9 cellular contexts compared by ENCODE assay signal in the genomic region with DNA sequence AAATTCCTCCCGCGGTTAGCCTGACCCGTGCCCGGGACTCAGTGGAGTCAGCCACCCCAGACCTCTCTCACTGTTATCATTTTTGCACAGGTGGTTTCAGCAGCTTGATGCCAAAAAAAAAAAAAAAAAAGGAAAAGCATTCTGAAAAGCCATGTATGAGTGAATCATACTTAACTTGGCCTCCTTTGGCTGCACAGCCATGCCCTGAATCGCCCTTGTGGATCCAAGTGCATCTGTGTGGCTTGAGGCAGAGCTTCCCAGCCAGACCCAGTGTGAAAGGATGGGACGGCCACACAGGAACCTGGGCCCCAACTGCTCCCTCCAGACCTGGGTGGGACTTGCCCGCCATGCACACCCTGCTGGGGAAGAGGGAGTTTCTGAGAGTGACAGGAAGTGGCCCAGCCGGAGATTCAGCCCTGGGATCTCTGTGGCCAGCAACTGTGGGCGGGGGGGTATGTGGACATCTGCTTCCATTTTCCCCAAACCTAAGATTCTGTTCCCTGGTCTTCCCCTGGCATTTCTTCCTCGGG. TPM values are rescaled to one million over a fixed set of nuclear protein-coding genes. Genes with fewer than 3 reads are reported as not detected.
DNase-seq lines count a peak whose midpoint lies in the region; ATAC-seq and TF ChIP-seq lines count a peak whose summit lies in the region.
"Had no signal": no experiment of that assay in that cellular context is flagged by ENCODE, and none has a peak within 500 bp of the region (broad histone marks: within the 10 kb centered on the region; RNA-seq: fewer than 3 reads in every experiment).

No MANE protein-coding gene starts in this region.

- intact Hi-C loops in activated T-helper 1 cell treated with anti-CD3 and anti-CD28 coated beads, Interleukin-12 subunit alpha, Interleukin-12 subunit beta, Interleukin-2, Interleukin-4 antibody, amounts not matched to agents 30 ng/mL and 10 ng/mL and 1 ng/mL, durations not matched to agents 14 hours and 24 hours and 36 hours (cut with micrococcal nuclease), result no loop called here

- no peak for ATAC-seq in HG03565 (IDR thresholded peaks at IDR 0.05; ENCODE audit: unreplicated experiment)

- CTCF ChIA-PET in HEK293T (lab: Yijun Ruan, JAX), result no interaction called here
- CTCF ChIA-PET in activated CD4-positive, alpha-beta memory T cell treated with anti-CD3 and anti-CD28 coated beads, Interleukin-2, amount 10 ng/mL, durations not matched to agents 7 days and 5 days (lab: Charles Lee), result no interaction called here

- peak overlapping the region; percentile 31 for H3K27ac Mint-ChIP-seq in activated CD4-positive, alpha-beta memory T cell treated with anti-CD3 and anti-CD28 coated beads, Interleukin-2, amount 10 ng/mL, durations not matched to agents 7 days and 5 days
- H3K27ac Mint-ChIP-seq in activated T-helper 1 cell treated with anti-CD3 and anti-CD28 coated beads, Interleukin-12 subunit alpha, Interleukin-12 subunit beta, Interleukin-2, Interleukin-4 antibody, amounts not matched to agents 30 ng/mL and 10 ng/mL and 1 ng/mL, durations not matched to agents 14 hours and 24 hours and 36 hours, result no peak overlapping the region
- H3K27ac Mint-ChIP-seq: activated naive CD4-positive, alpha-beta T cell treated with anti-CD3 and anti-CD28 coated beads, Interleukin-2, amount 50 U/mL, for 72 hours had no signal

- POLR2A ChIA-PET in HEK293T (lab: Yijun Ruan, JAX), result no interaction called here
- POLR2A ChIA-PET in activated CD4-positive, alpha-beta memory T cell treated with anti-CD3 and anti-CD28 coated beads, Interleukin-2, amount 10 ng/mL, durations not matched to agents 7 days and 5 days (lab: Charles Lee), result no interaction called here

- no peak overlapping the region for H3K4me3 Mint-ChIP-seq in activated CD4-positive, alpha-beta memory T cell treated with anti-CD3 and anti-CD28 coated beads, Interleukin-2, amount 10 ng/mL, durations not matched to agents 7 days and 5 days
- H3K4me3 Mint-ChIP-seq in activated T-helper 1 cell treated with anti-CD3 and anti-CD28 coated beads, Interleukin-12 subunit alpha, Interleukin-12 subunit beta, Interleukin-2, Interleukin-4 antibody, amounts not matched to agents 30 ng/mL and 10 ng/mL and 1 ng/mL, durations not matched to agents 14 hours and 24 hours and 36 hours, result no peak overlapping the region

- DNase-seq in ACHN (peak; percentile 91), HEK293T (ENCODE audit: extremely low spot score) (peak; percentile 6), islet precursor cell (peak; percentile 72), G401 (ENCODE audit: low spot score) (no peak), amniotic stem cell (lab: John Stamatoyannopoulos, UW) (no peak)
- no peak for DNase-seq in activated CD4-positive, alpha-beta memory T cell treated with anti-CD3 and anti-CD28 coated beads, Interleukin-2, amount 10 ng/mL, durations not matched to agents 7 days and 5 days
- DNase-seq in activated T-helper 1 cell treated with anti-CD3 and anti-CD28 coated beads, Interleukin-12 subunit alpha, Interleukin-12 subunit beta, Interleukin-2, Interleukin-4 antibody, amounts not matched to agents 30 ng/mL and 10 ng/mL and 1 ng/mL, durations not matched to agents 14 hours and 24 hours and 36 hours (ENCODE audit: low spot score), result no peak

- in situ Hi-C loops in ACHN (cut with HindIII; ENCODE audit: low pct_ligation_motif_present, low pct_unique_long_range_greater_than_20kb, low sequenced_read_pairs), result no loop called here
- in situ Hi-C loops in G401 (cut with HindIII; ENCODE audit: low sequenced_read_pairs), result no loop called here

- no peaks in the 10 kb centered on the region for H3K27me3 Mint-ChIP-seq in activated CD4-positive, alpha-beta memory T cell treated with anti-CD3 and anti-CD28 coated beads, Interleukin-2, amount 10 ng/mL, durations not matched to agents 7 days and 5 days
- no peaks in the 10 kb centered on the region for H3K27me3 Mint-ChIP-seq in activated T-helper 1 cell treated with anti-CD3 and anti-CD28 coated beads, Interleukin-12 subunit alpha, Interleukin-12 subunit beta, Interleukin-2, Interleukin-4 antibody, amounts not matched to agents 30 ng/mL and 10 ng/mL and 1 ng/mL, durations not matched to agents 14 hours and 24 hours and 36 hours (ENCODE audit: insufficient read depth)

- H3K36me3 Mint-ChIP-seq in activated CD4-positive, alpha-beta memory T cell treated with anti-CD3 and anti-CD28 coated beads, Interleukin-2, amount 10 ng/mL, durations not matched to agents 7 days and 5 days (ENCODE audit: low read depth), result peaks cover 32% of the 10 kb centered on the region
- peaks cover 21% of the 10 kb centered on the region for H3K36me3 Mint-ChIP-seq in activated T-helper 1 cell treated with anti-CD3 and anti-CD28 coated beads, Interleukin-12 subunit alpha, Interleukin-12 subunit beta, Interleukin-2, Interleukin-4 antibody, amounts not matched to agents 30 ng/mL and 10 ng/mL and 1 ng/mL, durations not matched to agents 14 hours and 24 hours and 36 hours (ENCODE audit: low read depth)

- peaks cover 36% of the 10 kb centered on the region for H3K4me1 Mint-ChIP-seq in activated CD4-positive, alpha-beta memory T cell treated with anti-CD3 and anti-CD28 coated beads, Interleukin-2, amount 10 ng/mL, durations not matched to agents 7 days and 5 days
- H3K4me1 Mint-ChIP-seq in activated T-helper 1 cell treated with anti-CD3 and anti-CD28 coated beads, Interleukin-12 subunit alpha, Interleukin-12 subunit beta, Interleukin-2, Interleukin-4 antibody, amounts not matched to agents 30 ng/mL and 10 ng/mL and 1 ng/mL, durations not matched to agents 14 hours and 24 hours and 36 hours (ENCODE audit: low read depth), result peaks cover 18% of the 10 kb centered on the region

- H3K9me3 Mint-ChIP-seq in activated CD4-positive, alpha-beta memory T cell treated with anti-CD3 and anti-CD28 coated beads, Interleukin-2, amount 10 ng/mL, durations not matched to agents 7 days and 5 days, result peaks cover 10% of the 10 kb centered on the region
- H3K9me3 Mint-ChIP-seq in activated T-helper 1 cell treated with anti-CD3 and anti-CD28 coated beads, Interleukin-12 subunit alpha, Interleukin-12 subunit beta, Interleukin-2, Interleukin-4 antibody, amounts not matched to agents 30 ng/mL and 10 ng/mL and 1 ng/mL, durations not matched to agents 14 hours and 24 hours and 36 hours, result no peaks in the 10 kb centered on the region
- H3K9me3 Mint-ChIP-seq: activated naive CD4-positive, alpha-beta T cell treated with anti-CD3 and anti-CD28 coated beads, Interleukin-2, amount 50 U/mL, for 72 hours had no signal

TF ChIP-seq in HEK293T, 16 proteins besides CTCF, POLR2A, EP300 and RAD21:
- TF ChIP-seq FOXA1 (IDR thresholded peaks at IDR 0.05) (no peak), FOXK2 (IDR thresholded peaks at IDR 0.05) (no peak), FOXM1 (IDR thresholded peaks at IDR 0.05; ENCODE audit: borderline replicate concordance) (no peak), ARNT (IDR thresholded peaks at IDR 0.05) (no peak), NFRKB (IDR thresholded peaks at IDR 0.05) (no peak), ELF4 (IDR thresholded peaks at IDR 0.05) (no peak), CTBP1 (IDR thresholded peaks at IDR 0.05; ENCODE audit: borderline replicate concordance) (no peak), SP1 (IDR thresholded peaks at IDR 0.05) (no peak), ZNF384 (IDR thresholded peaks at IDR 0.05) (no peak)
- TF ChIP-seq, protein P1, sequence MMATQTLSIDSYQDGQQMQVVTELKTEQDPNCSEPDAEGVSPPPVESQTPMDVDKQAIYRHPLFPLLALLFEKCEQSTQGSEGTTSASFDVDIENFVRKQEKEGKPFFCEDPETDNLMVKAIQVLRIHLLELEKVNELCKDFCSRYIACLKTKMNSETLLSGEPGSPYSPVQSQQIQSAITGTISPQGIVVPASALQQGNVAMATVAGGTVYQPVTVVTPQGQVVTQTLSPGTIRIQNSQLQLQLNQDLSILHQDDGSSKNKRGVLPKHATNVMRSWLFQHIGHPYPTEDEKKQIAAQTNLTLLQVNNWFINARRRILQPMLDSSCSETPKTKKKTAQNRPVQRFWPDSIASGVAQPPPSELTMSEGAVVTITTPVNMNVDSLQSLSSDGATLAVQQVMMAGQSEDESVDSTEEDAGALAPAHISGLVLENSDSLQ (IDR thresholded peaks at IDR 0.05), result no peak

RNA-seq across cellular contexts. Expression of a gene that starts 8.6 kb away (rescaled TPM):
- 10 to 100 TPM; 10.8 to 12.1 TPM for total RNA-seq in activated CD4-positive, alpha-beta memory T cell treated with anti-CD3 and anti-CD28 coated beads, Interleukin-2, amount 10 ng/mL, durations not matched to agents 7 days and 5 days
- total RNA-seq in G401 (2014; rRNA removed; shearing (Covaris generic)), result 29.0 and 52.6 TPM in 2 replicates
- total RNA-seq in activated T-helper 1 cell treated with anti-CD3 and anti-CD28 coated beads, Interleukin-12 subunit alpha, Interleukin-12 subunit beta, Interleukin-2, Interleukin-4 antibody, amounts not matched to agents 30 ng/mL and 10 ng/mL and 1 ng/mL, durations not matched to agents 14 hours and 24 hours and 36 hours, result 16.7 and 17.6 TPM in 2 replicates

RNA-seq across cellular contexts. Expression of a gene that starts 9.3 kb away (rescaled TPM):
- 100 to 1,000 TPM; 109 to 121 TPM for total RNA-seq in activated CD4-positive, alpha-beta memory T cell treated with anti-CD3 and anti-CD28 coated beads, Interleukin-2, amount 10 ng/mL, durations not matched to agents 7 days and 5 days
- total RNA-seq in G401 (2014; rRNA removed; shearing (Covaris generic)), result 102 and 127 TPM in 2 replicates
- 131 and 137 TPM in 2 replicates for total RNA-seq in activated T-helper 1 cell treated with anti-CD3 and anti-CD28 coated beads, Interleukin-12 subunit alpha, Interleukin-12 subunit beta, Interleukin-2, Interleukin-4 antibody, amounts not matched to agents 30 ng/mL and 10 ng/mL and 1 ng/mL, durations not matched to agents 14 hours and 24 hours and 36 hours

RNA-seq across cellular contexts. Expression of a gene that starts 29.0 kb away (rescaled TPM):
- total RNA-seq in activated CD4-positive, alpha-beta memory T cell treated with anti-CD3 and anti-CD28 coated beads, Interleukin-2, amount 10 ng/mL, durations not matched to agents 7 days and 5 days, result 10 to 100 TPM; 47.7 to 49.4 TPM
- 7.9 and 8.2 TPM in 2 replicates for total RNA-seq in G401 (2014; rRNA removed; shearing (Covaris generic))
- total RNA-seq in activated T-helper 1 cell treated with anti-CD3 and anti-CD28 coated beads, Interleukin-12 subunit alpha, Interleukin-12 subunit beta, Interleukin-2, Interleukin-4 antibody, amounts not matched to agents 30 ng/mL and 10 ng/mL and 1 ng/mL, durations not matched to agents 14 hours and 24 hours and 36 hours, result 26.7 and 26.9 TPM in 2 replicates

RNA-seq across cellular contexts. Expression of a gene that starts 29.2 kb away (rescaled TPM):
- total RNA-seq in activated CD4-positive, alpha-beta memory T cell treated with anti-CD3 and anti-CD28 coated beads, Interleukin-2, amount 10 ng/mL, durations not matched to agents 7 days and 5 days, result 10 to 100 TPM; 63.7 to 63.9 TPM
- 14.3 and 33.5 TPM in 2 replicates for total RNA-seq in G401 (2014; rRNA removed; shearing (Covaris generic))
- 58.4 and 59.7 TPM in 2 replicates for total RNA-seq in activated T-helper 1 cell treated with anti-CD3 and anti-CD28 coated beads, Interleukin-12 subunit alpha, Interleukin-12 subunit beta, Interleukin-2, Interleukin-4 antibody, amounts not matched to agents 30 ng/mL and 10 ng/mL and 1 ng/mL, durations not matched to agents 14 hours and 24 hours and 36 hours

Comparison
In these comparisons a context has a peak if more than half of its experiments do, and no peak if none do; other contexts are left out.
1. DNase-seq: peak in ACHN (single experiment), HEK293T (single experiment) and islet precursor cell (single experiment); none in activated CD4-positive, alpha-beta memory T cell treated with anti-CD3 and anti-CD28 coated beads, Interleukin-2, amount 10 ng/mL, durations not matched to agents 7 days and 5 days (single experiment), G401 (single experiment), amniotic stem cell (single experiment) and activated T-helper 1 cell treated with anti-CD3 and anti-CD28 coated beads, Interleukin-12 subunit alpha, Interleukin-12 subunit beta, Interleukin-2, Interleukin-4 antibody, amounts not matched to agents 30 ng/mL and 10 ng/mL and 1 ng/mL, durations not matched to agents 14 hours and 24 hours and 36 hours (single experiment).